Comparison of ENCODE assay signal across 1 cellular context in the genomic region with DNA sequence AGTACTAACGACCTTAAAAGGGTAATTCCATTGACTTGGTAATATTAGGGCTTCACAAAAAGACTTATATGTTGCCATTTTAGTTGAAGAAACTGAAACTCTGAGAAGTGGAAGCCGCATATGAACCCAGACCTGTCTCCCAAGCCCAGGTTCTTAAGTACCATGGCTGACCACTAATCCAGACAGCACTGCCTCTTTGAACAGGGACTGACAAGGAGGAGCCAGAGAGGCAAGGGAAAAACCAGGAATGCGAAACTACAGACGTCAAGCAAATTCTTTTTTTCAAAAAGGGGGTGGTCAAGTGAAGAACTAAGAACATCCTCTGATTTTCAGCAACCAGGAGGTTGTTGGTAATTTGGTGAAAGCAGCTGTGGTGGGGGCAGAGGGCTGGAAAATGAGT.
TF ChIP-seq lines count a peak whose summit lies in the region.

No MANE protein-coding gene starts in this region.

TF ChIP-seq in GM12878, 131 proteins besides CTCF, POLR2A, EP300 and RAD21:
- 0 out of 2 replicates have a peak, but pooled peaks have one; percentile 30 for TF ChIP-seq IKZF1 (conservative IDR thresholded peaks at IDR 0.05)
- TF ChIP-seq, protein P1, sequence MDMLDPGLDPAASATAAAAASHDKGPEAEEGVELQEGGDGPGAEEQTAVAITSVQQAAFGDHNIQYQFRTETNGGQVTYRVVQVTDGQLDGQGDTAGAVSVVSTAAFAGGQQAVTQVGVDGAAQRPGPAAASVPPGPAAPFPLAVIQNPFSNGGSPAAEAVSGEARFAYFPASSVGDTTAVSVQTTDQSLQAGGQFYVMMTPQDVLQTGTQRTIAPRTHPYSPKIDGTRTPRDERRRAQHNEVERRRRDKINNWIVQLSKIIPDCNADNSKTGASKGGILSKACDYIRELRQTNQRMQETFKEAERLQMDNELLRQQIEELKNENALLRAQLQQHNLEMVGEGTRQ (IDR thresholded peaks at IDR 0.05; ENCODE audit: borderline replicate concordance, low read depth, low read length), result no peak
TF ChIP-seq in GM12878: peak in this region for 1.
